ENCODE assay signal across 8 cellular contexts in genomic region chr2:200812122-200813022, GRCh38. TPM values are rescaled to one million over a fixed set of nuclear protein-coding genes. Genes with fewer than 3 reads are reported as not detected.
DNase-seq lines count a peak whose midpoint lies in the region; ATAC-seq and TF ChIP-seq lines count a peak whose summit lies in the region.

No MANE protein-coding gene starts in this region.

- DNase-seq in G401 (ENCODE audit: low spot score) (peak; percentile 14), astrocyte of the hippocampus (ENCODE audit: low read depth, low spot score) (peak; percentile 85), iPS DF 6.9 (ENCODE audit: low read depth, low spot score) (no peak), gastrocnemius medialis (peak; percentile 76 to 84), NCI-H2107 (lab: John Stamatoyannopoulos, UW) (no peak)
- DNase-seq in T-helper 2 cell treated with Interferon-gamma antibody and Interleukin-4, amounts not matched to agents 5 μg/mL and 100 μg/mL, for 36 hours (ENCODE audit: low spot score), result peak; percentile 76

- no peak for TF ChIP-seq EP300 in Ishikawa (IDR thresholded peaks at IDR 0.05; ENCODE audit: borderline replicate concordance)

- intact Hi-C loops in gastrocnemius medialis (cut with DNase I; ENCODE audit: low total_unique reads), result loop anchor here (1.0 to 5.0 kb wide), 4 partner anchors 52 to 857 kb away; partner anchors contain the start of genes CFLAR, CLK1, MAIP1 and TYW5

- WGBS in iPS DF 6.9 (ENCODE audit: insufficient coverage, insufficient read length), result no CpG with 5 or more reads among the region's 70 CpGs

- in situ Hi-C loops in G401 (cut with HindIII; ENCODE audit: low sequenced_read_pairs) (no loop called here), gastrocnemius medialis (cut with MboI; ENCODE audit: low sequenced_read_pairs in 4 of 4) (loop anchor here (5.0 to 25.0 kb wide), 4 partner anchors 52 to 100 kb away; partner anchors contain the start of gene CLK1 (in 1 of the 4))

- H3K36me3 Mint-ChIP-seq in T-helper 2 cell treated with Interferon-gamma antibody and Interleukin-4, amounts not matched to agents 5 μg/mL and 100 μg/mL, for 36 hours (ENCODE audit: low read depth), result peaks cover 46% of the 10 kb centered on the region

- H3K9me3 ChIP-seq in iPS DF 6.9 (ENCODE audit: control insufficient read depth, insufficient read depth, low read length) (no peaks in the 10 kb centered on the region), gastrocnemius medialis (no peaks in the 10 kb centered on the region)

- no peaks in the 10 kb centered on the region for H3K9me3 Mint-ChIP-seq in T-helper 2 cell treated with Interferon-gamma antibody and Interleukin-4, amounts not matched to agents 5 μg/mL and 100 μg/mL, for 36 hours

- H3K4me3 Mint-ChIP-seq in T-helper 2 cell treated with Interferon-gamma antibody and Interleukin-4, amounts not matched to agents 5 μg/mL and 100 μg/mL, for 36 hours, result peak overlapping the region; percentile 100

- peak; percentile 41 to 74 (median 66) for TF ChIP-seq CTCF in gastrocnemius medialis (IDR thresholded peaks at IDR 0.05 in 4 of 5, conservative IDR thresholded peaks at IDR 0.05 in 1 of 5)

- TF ChIP-seq RAD21 in Ishikawa (IDR thresholded peaks at IDR 0.05; ENCODE audit: low read depth), result no peak; the same call in 1 of the 2 replicates

- TF ChIP-seq POLR2A in gastrocnemius medialis (IDR thresholded peaks at IDR 0.05), result no peak

- H3K27me3 ChIP-seq in iPS DF 6.9 (ENCODE audit: control insufficient read depth, insufficient read depth, low read length) (no peaks in the 10 kb centered on the region), gastrocnemius medialis (no peaks in the 10 kb centered on the region)

- H3K36me3 ChIP-seq in iPS DF 6.9 (ENCODE audit: control insufficient read depth, insufficient read depth, low read length), result peaks cover 15% of the 10 kb centered on the region; the same call in 1 of the 2 replicates
- peaks cover 0 to 43% of the 10 kb centered on the region in 2 donors for H3K36me3 ChIP-seq in gastrocnemius medialis

- H3K4me1 ChIP-seq in iPS DF 6.9 (ENCODE audit: control insufficient read depth, insufficient read depth, low read length), result peaks cover 2% of the 10 kb centered on the region; the same call in 1 of the 2 replicates
- peaks cover 31 to 34% of the 10 kb centered on the region in 2 donors for H3K4me1 ChIP-seq in gastrocnemius medialis

- peak overlapping the region; percentile 98 for H3K27ac Mint-ChIP-seq in T-helper 2 cell treated with Interferon-gamma antibody and Interleukin-4, amounts not matched to agents 5 μg/mL and 100 μg/mL, for 36 hours

- H3K27ac ChIP-seq in iPS DF 6.9 (ENCODE audit: low read length) (no peak overlapping the region), gastrocnemius medialis (peak overlapping the region; percentile 95 to 99 (median 98))

- ATAC-seq in GM21717 (IDR thresholded peaks at IDR 0.05; ENCODE audit: unreplicated experiment) (peak; percentile 40), gastrocnemius medialis (peak; percentile 47 to 49)

- no peaks in the 10 kb centered on the region for H3K27me3 Mint-ChIP-seq in T-helper 2 cell treated with Interferon-gamma antibody and Interleukin-4, amounts not matched to agents 5 μg/mL and 100 μg/mL, for 36 hours (ENCODE audit: low read depth)

- peaks cover 43% of the 10 kb centered on the region for H3K4me1 Mint-ChIP-seq in T-helper 2 cell treated with Interferon-gamma antibody and Interleukin-4, amounts not matched to agents 5 μg/mL and 100 μg/mL, for 36 hours (ENCODE audit: low read depth)

- H3K4me3 ChIP-seq in iPS DF 6.9 (ENCODE audit: low read length) (peak overlapping the region; percentile 99), gastrocnemius medialis (peak overlapping the region; percentile 77 to 98 (median 92))

TF ChIP-seq in Ishikawa, 13 proteins besides CTCF, POLR2A, EP300 and RAD21:
- TF ChIP-seq TAF1 (IDR thresholded peaks at IDR 0.05; ENCODE audit: low read depth), result no peak; the same call in 1 of the 2 replicates
- peak; percentile 16; the same call in 1 of the 2 replicates for TF ChIP-seq EGR1 (IDR thresholded peaks at IDR 0.05)
- no peak for TF ChIP-seq YY1 (IDR thresholded peaks at IDR 0.05; ENCODE audit: low read depth)
- no peak for TF ChIP-seq CREB1 (IDR thresholded peaks at IDR 0.05; ENCODE audit: low read depth)
- TF ChIP-seq ZBTB7A (IDR thresholded peaks at IDR 0.05; ENCODE audit: low read depth), result peak; percentile 84
- no peak for TF ChIP-seq FOXM1 (IDR thresholded peaks at IDR 0.05; ENCODE audit: borderline replicate concordance, low read depth)
- no peak for TF ChIP-seq NFIC (IDR thresholded peaks at IDR 0.05)
- TF ChIP-seq REST (IDR thresholded peaks at IDR 0.05; ENCODE audit: low read depth), result no peak
- TF ChIP-seq CEBPB (IDR thresholded peaks at IDR 0.05), result no peak
- TF ChIP-seq TEAD4 (IDR thresholded peaks at IDR 0.05), result no peak
- TF ChIP-seq USF1 (IDR thresholded peaks at IDR 0.05), result no peak
- TF ChIP-seq TCF12 (IDR thresholded peaks at IDR 0.05; ENCODE audit: low read depth), result no peak; the same call in 1 of the 2 replicates
- peak; percentile 57; the same call in 1 of the 2 replicates for TF ChIP-seq MAX (IDR thresholded peaks at IDR 0.05)

RNA-seq across cellular contexts. Expression of gene BZW1, which starts 0.7 kb away (rescaled TPM):
- 474 and 596 TPM in 2 replicates for total RNA-seq in G401 (2014; rRNA removed; shearing (Covaris generic))
- 100 to 1,000 TPM; 204 to 317 (median 240) TPM for total RNA-seq in gastrocnemius medialis

RNA-seq across cellular contexts. Expression of gene CLK1, which starts 52.1 kb away (rescaled TPM):
- 31.6 and 35.0 TPM in 2 replicates for total RNA-seq in G401 (2014; rRNA removed; shearing (Covaris generic))
- 100 to 1,000 TPM in 2 of 4 donors, 10 to 100 TPM in 2; 61.6 to 104 (median 85.3) TPM for total RNA-seq in gastrocnemius medialis

Comparison
In these comparisons a context has a peak if more than half of its experiments do, and no peak if none do; other contexts are left out.
1. DNase-seq: peak in G401 (single experiment), T-helper 2 cell treated with Interferon-gamma antibody and Interleukin-4, amounts not matched to agents 5 μg/mL and 100 μg/mL, for 36 hours (single experiment), astrocyte of the hippocampus (single experiment) and gastrocnemius medialis (2 of 2); none in iPS DF 6.9 (single experiment) and NCI-H2107 (single experiment).